Comparison of ENCODE assay signal across 9 cellular contexts in genomic region chr7:70766694-70767093, GRCh38.
"Had no signal": no experiment of that assay in that cellular context is flagged by ENCODE, and none has a peak within 500 bp of the region (broad histone marks: within the 10 kb centered on the region; RNA-seq: fewer than 3 reads in every experiment).

No MANE protein-coding gene starts in this region.

- H3K9me3 ChIP-seq: HAP-1 had no signal

- DNase-seq: GM23248, GOT3, H7, HFFc6, IMR-90 had no signal

- H3K27ac ChIP-seq: GM23248, HL-60 had no signal

- ATAC-seq: HCT116, K562 had no signal

- H3K4me3 ChIP-seq: GM23248, HAP-1, K562 had no signal

- H3K27ac Mint-ChIP-seq: HFFc6 had no signal

- H3K4me3 Mint-ChIP-seq: HFFc6 had no signal
